Comparison of ENCODE assay signal across 8 cellular contexts in the genomic region with DNA sequence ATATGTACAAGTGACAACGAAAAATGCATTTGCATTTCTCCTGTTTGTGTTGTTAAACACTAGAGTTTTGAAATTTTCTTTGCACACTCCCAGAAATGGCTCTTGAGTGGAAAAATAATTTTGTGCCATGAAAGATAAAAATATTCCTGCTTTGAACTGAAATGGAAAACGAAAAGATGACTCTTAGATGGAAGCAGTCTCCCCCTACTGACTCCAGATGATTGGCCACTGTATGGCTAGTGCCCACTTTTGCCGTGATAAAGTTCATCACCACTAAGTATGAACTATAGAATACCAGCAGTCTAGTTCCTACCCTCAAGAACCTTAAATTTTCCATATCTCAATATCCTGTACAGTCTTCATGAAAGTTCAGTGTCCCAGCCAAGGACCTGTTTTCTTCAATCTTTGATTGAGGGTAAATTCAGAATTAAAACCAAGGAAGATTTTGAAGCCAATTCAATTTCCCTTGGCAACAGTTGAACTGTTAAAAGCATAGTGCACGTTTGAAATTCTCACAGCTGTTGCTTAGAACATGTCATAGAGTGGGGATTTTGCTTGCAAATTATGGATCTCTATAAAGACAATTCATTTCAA. TPM values are rescaled to one million over a fixed set of nuclear protein-coding genes. Genes with fewer than 3 reads are reported as not detected.
DNase-seq lines count a peak whose midpoint lies in the region; ATAC-seq, FAIRE-seq and TF ChIP-seq lines count a peak whose summit lies in the region.

No MANE protein-coding gene starts in this region.

- ATAC-seq in heart right ventricle (no peak), left cardiac atrium (no peak), RWPE2 (ENCODE audit: low read depth) (no peak), pancreas (no peak), GM21526 (IDR thresholded peaks at IDR 0.05; ENCODE audit: low FRiP score, unreplicated experiment) (no peak), HG03139 (IDR thresholded peaks at IDR 0.05; ENCODE audit: unreplicated experiment) (no peak)

- no peak overlapping the region for H2AFZ ChIP-seq in smooth muscle cell (ENCODE audit: low read depth)

- TF ChIP-seq CTCF in heart right ventricle (IDR thresholded peaks at IDR 0.05) (peak in 8 of 9 donors; percentile 16 to 69 (median 52)), RWPE2 (IDR thresholded peaks at IDR 0.05; ENCODE audit: poor library complexity, severe bottlenecking) (peak; percentile 87), smooth muscle cell (IDR thresholded peaks at IDR 0.05; ENCODE audit: borderline replicate concordance, insufficient read depth, poor library complexity, severe bottlenecking) (no peak), pancreas (IDR thresholded peaks at IDR 0.05) (no peak)

- DNase-seq in heart right ventricle (no peak), left cardiac atrium (no peak), RWPE2 (ENCODE audit: low spot score) (no peak), erythroblast (lab: John Stamatoyannopoulos, UW) (peak; percentile 21 to 47), smooth muscle cell (lab: John Stamatoyannopoulos, UW; ENCODE audit: unreplicated experiment) (no peak), pancreas (no peak)

- H3K36me3 ChIP-seq in heart right ventricle (peaks cover 0 to 8% (median 0%) of the 10 kb centered on the region in 9 donors), RWPE2 (ENCODE audit: low read depth) (peaks cover 8% of the 10 kb centered on the region), smooth muscle cell (ENCODE audit: low read depth) (no peaks in the 10 kb centered on the region), pancreas (peaks cover 0 to under 1% (median 0%) of the 10 kb centered on the region in 3 donors)

- H3K27ac ChIP-seq in heart right ventricle: no peak overlapping the region
- no peak overlapping the region for H3K27ac ChIP-seq in RWPE2 (ENCODE audit: poor library complexity, severe bottlenecking)
- no peak overlapping the region for H3K27ac ChIP-seq in smooth muscle cell (ENCODE audit: low read depth)
- no peak overlapping the region for H3K27ac ChIP-seq in pancreas

- H3K9ac ChIP-seq in smooth muscle cell (ENCODE audit: low read depth): no peak overlapping the region

- H3K4me3 ChIP-seq in heart right ventricle (peak overlapping the region in 9 of 10 donors; percentile 77 to 99 (median 94)), RWPE2 (ENCODE audit: severe bottlenecking) (peak overlapping the region; percentile 88), smooth muscle cell (peak overlapping the region; percentile 94), pancreas (peak overlapping the region in 1 of 4 donors; percentile 94)

- TF ChIP-seq POLR2A in erythroblast (IDR thresholded peaks at IDR 0.05; ENCODE audit: low read length): no peak

- FAIRE-seq in pancreas (lab: Jason Lieb, UNC): no peak

- 14 to 18% methylated on average over 4 of the region's 4 CpGs for WGBS in heart right ventricle, 2 donors
- 65% methylated on average over 4 of the region's 4 CpGs for WGBS in smooth muscle cell (ENCODE audit: low lambda C conversion rate)
- WGBS in pancreas, 2 donors: 13 to 14% methylated on average over 4 of the region's 4 CpGs

- peak overlapping the region; percentile 89 for H3K4me2 ChIP-seq in smooth muscle cell

- H3K4me1 ChIP-seq in heart right ventricle: peaks cover 0 to 32% (median 22%) of the 10 kb centered on the region in 9 donors
- H3K4me1 ChIP-seq in RWPE2 (ENCODE audit: insufficient read depth, poor library complexity, severe bottlenecking): peaks cover 11% of the 10 kb centered on the region
- H3K4me1 ChIP-seq in smooth muscle cell (ENCODE audit: low read depth): peaks cover 16% of the 10 kb centered on the region
- H3K4me1 ChIP-seq in pancreas: peaks cover 0 to 11% (median 0%) of the 10 kb centered on the region in 3 donors

- H3K79me2 ChIP-seq in smooth muscle cell (ENCODE audit: low read depth): peaks cover 32% of the 10 kb centered on the region

- peaks cover 5% of the 10 kb centered on the region for H3F3A ChIP-seq in smooth muscle cell (ENCODE audit: low read depth)

- H3K27me3 ChIP-seq in heart right ventricle (no peaks in the 10 kb centered on the region), RWPE2 (ENCODE audit: insufficient read depth, poor library complexity, severe bottlenecking) (no peaks in the 10 kb centered on the region), smooth muscle cell (ENCODE audit: low read depth) (no peaks in the 10 kb centered on the region), pancreas (no peaks in the 10 kb centered on the region)

- peaks cover 25% of the 10 kb centered on the region for H4K20me1 ChIP-seq in smooth muscle cell (ENCODE audit: low read depth)

- intact Hi-C loops in heart right ventricle (cut with DNase I) (loop anchor here (2.0 to 10.0 kb wide), 10 partner anchors 47 to 157 kb away; partner anchors contain the start of gene WDR89 (in 4 of the 10)), left cardiac atrium (cut with DNase I) (loop anchor here in 1 of 2 donors (5.0 to 10.0 kb wide), 3 partner anchors 98 to 160 kb away; partner anchors contain the start of gene WDR89), pancreas (cut with DNase I) (loop anchor here in 1 of 3 donors (10.0 kb wide), 1 partner anchor 160 kb away; no protein-coding TSS in a partner anchor)

- no peaks in the 10 kb centered on the region for H3K9me3 ChIP-seq in heart right ventricle
- no peaks in the 10 kb centered on the region for H3K9me3 ChIP-seq in RWPE2 (ENCODE audit: severe bottlenecking)
- no peaks in the 10 kb centered on the region for H3K9me3 ChIP-seq in smooth muscle cell (replicated peaks; ENCODE audit: low read depth)
- no peaks in the 10 kb centered on the region for H3K9me3 ChIP-seq in pancreas

RNA-seq across cellular contexts. Expression of gene PPP2R5E, which starts 1.6 kb away (rescaled TPM):
- total RNA-seq in heart right ventricle: 10 to 100 TPM; 32.8 to 44.4 (median 37.0) TPM
- 10 to 100 TPM in 1 of 2 donors, 1 to 10 TPM in 1; 6.1 to 10.1 TPM for polyA plus RNA-seq in heart right ventricle
- total RNA-seq in left cardiac atrium: 10 to 100 TPM; 33.4 to 36.6 TPM
- 25.7 and 47.7 TPM in 2 replicates for total RNA-seq in smooth muscle cell
- polyA plus RNA-seq in smooth muscle cell: 30.4 and 31.7 TPM in 2 replicates
- total RNA-seq in pancreas: 10 to 100 TPM; 11.7 to 25.6 (median 16.2) TPM
- polyA plus RNA-seq in pancreas: 1 to 10 TPM; 3.6 to 5.5 TPM

Comparison
In these comparisons a context has a peak if more than half of its experiments do, and no peak if none do; other contexts are left out.
1. DNase-seq: peak in erythroblast (2 of 2); none in heart right ventricle (0 of 2), left cardiac atrium (single experiment), RWPE2 (single experiment), smooth muscle cell (single experiment) and pancreas (0 of 6).
2. CTCF ChIP-seq: peak in heart right ventricle (8 of 9) and RWPE2 (single experiment); none in smooth muscle cell (single experiment) and pancreas (0 of 4).